Comparison of ENCODE assay signal across 20 cellular contexts in the genomic region with DNA sequence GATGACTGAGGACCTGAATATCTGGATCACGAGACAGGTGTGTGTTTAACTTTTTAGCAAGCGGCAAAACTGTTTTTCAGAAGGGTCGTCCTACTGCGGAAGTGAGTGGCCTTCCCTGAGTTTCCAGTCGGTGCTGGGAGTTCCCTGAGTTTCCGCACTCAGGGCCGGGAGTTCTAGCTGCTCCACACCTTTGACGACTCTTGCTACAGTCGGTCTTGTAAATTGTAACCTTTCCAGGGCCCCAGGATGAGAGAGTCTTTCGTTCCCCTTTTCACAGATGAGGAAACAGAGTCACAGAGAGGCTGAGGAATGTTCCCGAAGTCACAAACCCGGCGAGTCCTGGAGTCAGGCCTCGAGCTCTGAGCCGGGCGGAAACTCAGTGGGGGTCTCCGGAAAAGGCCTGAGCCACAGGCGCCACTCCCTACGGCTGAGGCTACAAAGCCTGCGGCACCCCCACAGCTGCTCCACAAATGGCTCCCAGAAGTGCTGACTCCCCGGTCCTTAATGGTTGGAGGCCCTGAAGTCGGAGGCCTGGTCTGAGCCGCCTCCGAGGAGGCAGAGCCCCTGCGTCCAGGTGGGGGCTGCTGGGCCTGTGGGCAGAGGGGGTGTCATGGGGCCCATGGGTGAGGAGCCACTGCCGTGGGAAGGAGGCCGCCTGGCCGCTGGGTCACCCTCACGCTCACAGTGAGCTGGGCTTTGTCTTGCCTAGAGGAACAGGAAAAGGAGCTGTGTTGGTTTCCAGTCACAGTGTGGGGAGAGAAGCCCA. TPM values are rescaled to one million over a fixed set of nuclear protein-coding genes. Genes with fewer than 3 reads are reported as not detected.
DNase-seq lines count a peak whose midpoint lies in the region; ATAC-seq, FAIRE-seq and TF ChIP-seq lines count a peak whose summit lies in the region.
"Had no signal": no experiment of that assay in that cellular context is flagged by ENCODE, and none has a peak within 500 bp of the region (broad histone marks: within the 10 kb centered on the region; RNA-seq: fewer than 3 reads in every experiment).

No MANE protein-coding gene starts in this region.

- no peaks in the 10 kb centered on the region for H3K9me3 ChIP-seq in HepG2 (ENCODE audit: low read length)
- H3K9me3 ChIP-seq: BE2C, HAP-1 had no signal

- ATAC-seq in HepG2 (no peak), HG03097 (IDR thresholded peaks at IDR 0.05; ENCODE audit: low FRiP score, unreplicated experiment) (no peak)
- ATAC-seq: CD8-positive, alpha-beta T cell; Panc1 had no signal

- BruUV-seq in HepG2 (replicated peaks; lab: Mats Ljungman, UMichigan), result no TSS peak

- H3K36me3 ChIP-seq in HepG2 (replicated peaks in 1 of 2; ENCODE audit: control insufficient read depth in 1 of 2, insufficient read depth in 2 of 2, low read length in 2 of 2), result no peaks in the 10 kb centered on the region
- H3K36me3 ChIP-seq: BE2C, HAP-1 had no signal

- H3K4me3 Mint-ChIP-seq in activated naive CD4-positive, alpha-beta T cell treated with anti-CD3 and anti-CD28 coated beads for 36 hours, result no peak overlapping the region
- no peak overlapping the region for H3K4me3 Mint-ChIP-seq in chondrocyte (ENCODE audit: unreplicated experiment)
- no peak overlapping the region for H3K4me3 Mint-ChIP-seq in activated CD4-positive, alpha-beta memory T cell treated with anti-CD3 and anti-CD28 coated beads, Interleukin-2, amount 10 ng/mL, durations not matched to agents 7 days and 5 days
- H3K4me3 Mint-ChIP-seq: CD8-positive, alpha-beta T cell had no signal

- no peak for TF ChIP-seq POLR2A in HepG2 (IDR thresholded peaks at IDR 0.05; ENCODE audit: insufficient read depth in 1 of 2, low read depth in 2 of 2, low read length in 2 of 2)

- DNase-seq in activated naive CD4-positive, alpha-beta T cell treated with anti-CD3 and anti-CD28 coated beads, Interleukin-2, amount 50 U/mL, for 16 hours, result peak; percentile 4
- no peak for DNase-seq in activated naive CD4-positive, alpha-beta T cell treated with anti-CD3 and anti-CD28 coated beads for 36 hours
- DNase-seq in chondrocyte (ENCODE audit: low spot score) (peak; percentile 72), HepG2 (ENCODE audit: low spot score) (no peak), posterior vena cava (ENCODE audit: low spot score) (peak; percentile 41)
- no peak for DNase-seq in NK-92 treated with Interleukin-12 subunit alpha and Interleukin-12 subunit beta, amount 100 ng/mL, for 24 hours (lab: John Stamatoyannopoulos, UW)
- DNase-seq in activated CD4-positive, alpha-beta memory T cell treated with anti-CD3 and anti-CD28 coated beads, Interleukin-2, amount 10 ng/mL, durations not matched to agents 7 days and 5 days, result no peak
- DNase-seq: 8988T; CD8-positive, alpha-beta T cell; DMS79 treated with DMSO at 0.1 percent for 48 hours; KG1; NCI-H1436 treated with DMSO at 0.1 percent for 48 hours; NCI-H2081; NCI-H510A; NCI-H82 had no signal

- H2AFZ ChIP-seq in HepG2 (ENCODE audit: low read length), result no peak overlapping the region

- peaks cover 11 to 86% of the 10 kb centered on the region in 2 experiments; a peak in 4 of 5 replicates for H3K27me3 ChIP-seq in HepG2 (ENCODE audit: control insufficient read depth in 1 of 2, insufficient read depth in 2 of 2, low read length in 2 of 2)

- H3K4me1 ChIP-seq in HepG2 (ENCODE audit: insufficient read depth, low read length), result peaks cover 31% of the 10 kb centered on the region
- H3K4me1 ChIP-seq: BE2C, HAP-1 had no signal

- CTCF ChIA-PET in activated naive CD4-positive, alpha-beta T cell treated with anti-CD3 and anti-CD28 coated beads for 36 hours (lab: Charles Lee), result no interaction called here
- CTCF ChIA-PET in HepG2 (lab: Yijun Ruan, JAX; ENCODE audit: low intra/inter-chr PET ratio, low total read pairs), result no interaction called here
- CTCF ChIA-PET in activated CD4-positive, alpha-beta memory T cell treated with anti-CD3 and anti-CD28 coated beads, Interleukin-2, amount 10 ng/mL, durations not matched to agents 7 days and 5 days (lab: Charles Lee), result no interaction called here

- H3K79me2 ChIP-seq in HepG2 (ENCODE audit: insufficient read depth, low read length), result no peaks in the 10 kb centered on the region

- H4K20me1 ChIP-seq in HepG2 (ENCODE audit: insufficient read depth, low read length), result no peaks in the 10 kb centered on the region

- intact Hi-C loops in activated naive CD4-positive, alpha-beta T cell treated with anti-CD3 and anti-CD28 coated beads for 36 hours (cut with micrococcal nuclease), result no loop called here
- intact Hi-C loops in HepG2 (cut with micrococcal nuclease; ENCODE audit: unreplicated experiment) (no loop called here), posterior vena cava (cut with DNase I) (no loop called here)

- TF ChIP-seq EP300 in HepG2 (IDR thresholded peaks at IDR 0.05; ENCODE audit: low read depth in 2 of 2, low read length in 2 of 2), result no peak
- TF ChIP-seq EP300 in HepG2 (CRISPR knock-in tag; IDR thresholded peaks at IDR 0.05; ENCODE audit: borderline replicate concordance), result no peak

- FAIRE-seq in HepG2 (lab: Jason Lieb, UNC), result no peak
- FAIRE-seq: D721Med had no signal

- H3K9me3 Mint-ChIP-seq in activated naive CD4-positive, alpha-beta T cell treated with anti-CD3 and anti-CD28 coated beads for 36 hours, result no peaks in the 10 kb centered on the region
- no peaks in the 10 kb centered on the region for H3K9me3 Mint-ChIP-seq in chondrocyte (ENCODE audit: low read depth)
- H3K9me3 Mint-ChIP-seq in activated CD4-positive, alpha-beta memory T cell treated with anti-CD3 and anti-CD28 coated beads, Interleukin-2, amount 10 ng/mL, durations not matched to agents 7 days and 5 days, result no peaks in the 10 kb centered on the region
- H3K9me3 Mint-ChIP-seq: CD8-positive, alpha-beta T cell had no signal

- H3K4me2 ChIP-seq in HepG2 (ENCODE audit: low read depth, low read length), result no peak overlapping the region

- no peak overlapping the region for H3K27ac Mint-ChIP-seq in activated naive CD4-positive, alpha-beta T cell treated with anti-CD3 and anti-CD28 coated beads for 36 hours
- H3K27ac Mint-ChIP-seq in chondrocyte (ENCODE audit: unreplicated experiment), result no peak overlapping the region
- H3K27ac Mint-ChIP-seq in activated CD4-positive, alpha-beta memory T cell treated with anti-CD3 and anti-CD28 coated beads, Interleukin-2, amount 10 ng/mL, durations not matched to agents 7 days and 5 days, result no peak overlapping the region
- H3K27ac Mint-ChIP-seq: CD8-positive, alpha-beta T cell had no signal

- POLR2A ChIA-PET in HepG2 (lab: Yijun Ruan, JAX), result no interaction called here
- POLR2A ChIA-PET in activated CD4-positive, alpha-beta memory T cell treated with anti-CD3 and anti-CD28 coated beads, Interleukin-2, amount 10 ng/mL, durations not matched to agents 7 days and 5 days (lab: Charles Lee), result no interaction called here

- in situ Hi-C loops in HepG2 (cut with HindIII; ENCODE audit: extremely low pct_ligation_motif_present, low pct_unique_long_range_greater_than_20kb), result no loop called here

- 59% methylated on average over 18 of the region's 29 CpGs for WGBS in HepG2 (ENCODE audit: low lambda C conversion rate)

- H3K36me3 Mint-ChIP-seq in activated naive CD4-positive, alpha-beta T cell treated with anti-CD3 and anti-CD28 coated beads for 36 hours (ENCODE audit: low read depth), result no peaks in the 10 kb centered on the region
- no peaks in the 10 kb centered on the region for H3K36me3 Mint-ChIP-seq in chondrocyte (ENCODE audit: low read depth)
- H3K36me3 Mint-ChIP-seq in activated CD4-positive, alpha-beta memory T cell treated with anti-CD3 and anti-CD28 coated beads, Interleukin-2, amount 10 ng/mL, durations not matched to agents 7 days and 5 days (ENCODE audit: low read depth), result no peaks in the 10 kb centered on the region
- H3K36me3 Mint-ChIP-seq: CD8-positive, alpha-beta T cell had no signal

- H3K27ac ChIP-seq in HepG2 (ENCODE audit: extremely low read length, insufficient read depth, low read length), result no peak overlapping the region

- TF ChIP-seq RAD21 in HepG2 (CRISPR knock-in tag; IDR thresholded peaks at IDR 0.05), result no peak

- H3K4me1 Mint-ChIP-seq in activated naive CD4-positive, alpha-beta T cell treated with anti-CD3 and anti-CD28 coated beads for 36 hours (ENCODE audit: low read depth), result no peaks in the 10 kb centered on the region
- H3K4me1 Mint-ChIP-seq in chondrocyte (ENCODE audit: low read depth), result peaks cover 3% of the 10 kb centered on the region
- H3K4me1 Mint-ChIP-seq in activated CD4-positive, alpha-beta memory T cell treated with anti-CD3 and anti-CD28 coated beads, Interleukin-2, amount 10 ng/mL, durations not matched to agents 7 days and 5 days, result no peaks in the 10 kb centered on the region

- no peak for TF ChIP-seq CTCF in chondrocyte (IDR thresholded peaks at IDR 0.05)
- TF ChIP-seq CTCF in HepG2 (CRISPR knock-in tag; IDR thresholded peaks at IDR 0.05), result no peak

- no peak overlapping the region for H3K4me3 ChIP-seq in HepG2 (replicated peaks in 1 of 3; ENCODE audit: insufficient read depth in 1 of 3, low read depth in 2 of 3, low read length in 3 of 3)
- H3K4me3 ChIP-seq: HAP-1 had no signal

- no peak overlapping the region for H3K9ac ChIP-seq in HepG2 (ENCODE audit: insufficient read depth, low read depth, low read length)

- no peaks in the 10 kb centered on the region for H3K27me3 Mint-ChIP-seq in activated naive CD4-positive, alpha-beta T cell treated with anti-CD3 and anti-CD28 coated beads for 36 hours (ENCODE audit: low read depth)
- peaks cover 2% of the 10 kb centered on the region for H3K27me3 Mint-ChIP-seq in chondrocyte (ENCODE audit: low read depth)
- H3K27me3 Mint-ChIP-seq in activated CD4-positive, alpha-beta memory T cell treated with anti-CD3 and anti-CD28 coated beads, Interleukin-2, amount 10 ng/mL, durations not matched to agents 7 days and 5 days, result peaks cover 19% of the 10 kb centered on the region

RNA-seq across cellular contexts. Expression of a gene that starts 12.6 kb away (rescaled TPM):
- total RNA-seq in activated naive CD4-positive, alpha-beta T cell treated with anti-CD3 and anti-CD28 coated beads for 36 hours, result 10 to 100 TPM; 10.3 to 12.6 TPM
- total RNA-seq in chondrocyte, result 322 to 628 TPM (median 616 TPM) in 3 replicates
- 21.2 and 102 TPM in 2 replicates for total RNA-seq in HepG2 (2016; rRNA removed; fragmentation: Illumina TruSeq; extraction: Trizol)
- total RNA-seq in HepG2 (2016; cell fraction: cytosol; rRNA removed; fragmentation: Illumina TruSeq; extraction: Trizol; ENCODE audit: low read depth), result 5.5 and 5.6 TPM in 2 replicates
- 18.4 and 106 TPM in 2 replicates for total RNA-seq in HepG2 (2016; cell fraction: insoluble cytoplasmic fraction; rRNA removed; fragmentation: Illumina TruSeq; extraction: Trizol)
- total RNA-seq in HepG2 (2016; cell fraction: membrane; rRNA removed; fragmentation: Illumina TruSeq; extraction: Trizol), result 10.8 and 11.6 TPM in 2 replicates
- total RNA-seq in HepG2 (2016; cell fraction: nucleus; rRNA removed; fragmentation: Illumina TruSeq; extraction: Trizol), result 122 and 150 TPM in 2 replicates
- 79.0 and 128 TPM in 2 replicates for polyA plus RNA-seq in HepG2 (2011; rRNA removed)
- polyA plus RNA-seq in HepG2 (2011; cell fraction: cytosol; rRNA removed), result 51.6 and 89.8 TPM in 2 replicates
- 1,622 and 2,194 TPM in 2 replicates for polyA plus RNA-seq in HepG2 (2011; cell fraction: nucleus; rRNA removed)
- 59.0 and 129 TPM in 2 replicates for polyA plus RNA-seq in HepG2 (2012)
- 4.3 and 4.4 TPM in 2 replicates for polyA plus RNA-seq in HepG2 (2016; cell fraction: cytosol; fragmentation: Illumina TruSeq; extraction: Trizol; ENCODE audit: low read depth)
- polyA plus RNA-seq in HepG2 (2016; cell fraction: insoluble cytoplasmic fraction; fragmentation: Illumina TruSeq; extraction: Trizol; ENCODE audit: low read depth), result 20.7 and 26.9 TPM in 2 replicates
- polyA plus RNA-seq in HepG2 (2016; cell fraction: membrane; fragmentation: Illumina TruSeq; extraction: Trizol; ENCODE audit: low read depth), result 5.0 and 6.2 TPM in 2 replicates
- 308 and 331 TPM in 2 replicates for polyA plus RNA-seq in HepG2 (2016; cell fraction: nucleus; fragmentation: Illumina TruSeq; extraction: Trizol; ENCODE audit: insufficient read depth, low read depth)
- 0.09 and 44.3 TPM in 2 replicates for polyA minus RNA-seq in HepG2 (2011; rRNA and poly(A)+ RNA removed; ENCODE audit: low replicate concordance)
- polyA minus RNA-seq in HepG2 (2011; cell fraction: cytosol; rRNA and poly(A)+ RNA removed), result 36.9 and 37.7 TPM in 2 replicates
- 46.7 and 51.1 TPM in 2 replicates for polyA minus RNA-seq in HepG2 (2011; cell fraction: nucleus; rRNA and poly(A)+ RNA removed)
- total RNA-seq in posterior vena cava, result 100 to 1,000 TPM; 117 to 133 TPM
- 1 to 10 TPM; 2.2 to 3.9 TPM for total RNA-seq in activated CD4-positive, alpha-beta memory T cell treated with anti-CD3 and anti-CD28 coated beads, Interleukin-2, amount 10 ng/mL, durations not matched to agents 7 days and 5 days

Comparison
In these comparisons a context has a peak if more than half of its experiments do, and no peak if none do; other contexts are left out.
1. DNase-seq: peak in activated naive CD4-positive, alpha-beta T cell treated with anti-CD3 and anti-CD28 coated beads, Interleukin-2, amount 50 U/mL, for 16 hours (single experiment), chondrocyte (single experiment) and posterior vena cava (single experiment); none in activated naive CD4-positive, alpha-beta T cell treated with anti-CD3 and anti-CD28 coated beads for 36 hours (single experiment), HepG2 (single experiment), NK-92 treated with Interleukin-12 subunit alpha and Interleukin-12 subunit beta, amount 100 ng/mL, for 24 hours (single experiment) and activated CD4-positive, alpha-beta memory T cell treated with anti-CD3 and anti-CD28 coated beads, Interleukin-2, amount 10 ng/mL, durations not matched to agents 7 days and 5 days (single experiment).